ENCODE assay signal across 1 cellular context in genomic region chr22:44497218-44497903, GRCh38.
TF ChIP-seq lines count a peak whose summit lies in the region.

No MANE protein-coding gene starts in this region.

TF ChIP-seq in liver, 16 proteins besides CTCF, POLR2A, EP300 and RAD21 (continued from another document):
- TF ChIP-seq REST (IDR thresholded peaks at IDR 0.05) (no peak), NR2F2 (IDR thresholded peaks at IDR 0.05) (no peak), RXRA (IDR thresholded peaks at IDR 0.05) (no peak), TAF1 (conservative IDR thresholded peaks at IDR 0.05) (no peak), HNF4G (IDR thresholded peaks at IDR 0.05) (no peak), HNF4A (conservative IDR thresholded peaks at IDR 0.05) (no peak), SP1 (IDR thresholded peaks at IDR 0.05) (no peak), ATF3 (IDR thresholded peaks at IDR 0.05) (no peak), EGR1 (IDR thresholded peaks at IDR 0.05; ENCODE audit: low read depth in 2 of 2) (no peak), FOXA1 (IDR thresholded peaks at IDR 0.05) (no peak), JUND (IDR thresholded peaks at IDR 0.05) (no peak), YY1 (IDR thresholded peaks at IDR 0.05) (no peak), GABPA (IDR thresholded peaks at IDR 0.05 in 1 of 2, conservative IDR thresholded peaks at IDR 0.05 in 1 of 2) (no peak)
- TF ChIP-seq, protein P1, sequence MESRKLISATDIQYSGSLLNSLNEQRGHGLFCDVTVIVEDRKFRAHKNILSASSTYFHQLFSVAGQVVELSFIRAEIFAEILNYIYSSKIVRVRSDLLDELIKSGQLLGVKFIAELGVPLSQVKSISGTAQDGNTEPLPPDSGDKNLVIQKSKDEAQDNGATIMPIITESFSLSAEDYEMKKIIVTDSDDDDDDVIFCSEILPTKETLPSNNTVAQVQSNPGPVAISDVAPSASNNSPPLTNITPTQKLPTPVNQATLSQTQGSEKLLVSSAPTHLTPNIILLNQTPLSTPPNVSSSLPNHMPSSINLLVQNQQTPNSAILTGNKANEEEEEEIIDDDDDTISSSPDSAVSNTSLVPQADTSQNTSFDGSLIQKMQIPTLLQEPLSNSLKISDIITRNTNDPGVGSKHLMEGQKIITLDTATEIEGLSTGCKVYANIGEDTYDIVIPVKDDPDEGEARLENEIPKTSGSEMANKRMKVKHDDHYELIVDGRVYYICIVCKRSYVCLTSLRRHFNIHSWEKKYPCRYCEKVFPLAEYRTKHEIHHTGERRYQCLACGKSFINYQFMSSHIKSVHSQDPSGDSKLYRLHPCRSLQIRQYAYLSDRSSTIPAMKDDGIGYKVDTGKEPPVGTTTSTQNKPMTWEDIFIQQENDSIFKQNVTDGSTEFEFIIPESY (IDR thresholded peaks at IDR 0.05): no peak
- TF ChIP-seq, protein P2, sequence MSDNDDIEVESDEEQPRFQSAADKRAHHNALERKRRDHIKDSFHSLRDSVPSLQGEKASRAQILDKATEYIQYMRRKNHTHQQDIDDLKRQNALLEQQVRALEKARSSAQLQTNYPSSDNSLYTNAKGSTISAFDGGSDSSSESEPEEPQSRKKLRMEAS (IDR thresholded peaks at IDR 0.05): no peak
